Comparison of ENCODE assay signal across 1 cellular context in the genomic region with DNA sequence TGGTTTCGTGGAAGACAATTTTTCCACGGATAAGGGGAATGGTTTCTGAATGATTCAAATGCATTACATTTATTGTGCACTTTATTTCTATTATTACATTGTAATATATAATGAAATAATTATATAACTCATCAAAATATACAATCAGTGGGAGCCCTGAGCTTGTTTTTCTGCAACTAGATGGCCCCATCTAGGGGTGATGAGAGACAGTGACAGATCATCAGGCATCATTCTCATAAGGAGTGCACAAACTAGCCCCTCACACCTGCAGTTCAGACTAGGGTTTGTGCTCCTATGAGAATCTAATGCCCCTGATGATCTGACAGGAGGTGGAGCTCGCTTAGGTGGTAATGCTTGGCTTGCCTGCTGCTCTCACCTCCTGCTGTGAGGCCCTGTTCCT.
TF ChIP-seq lines count a peak whose summit lies in the region.

No MANE protein-coding gene starts in this region.

TF ChIP-seq in GM12878, 131 proteins besides CTCF, POLR2A, EP300 and RAD21:
- TF ChIP-seq BACH1 (IDR thresholded peaks at IDR 0.05; ENCODE audit: borderline replicate concordance), result no peak
- TF ChIP-seq, protein P1, sequence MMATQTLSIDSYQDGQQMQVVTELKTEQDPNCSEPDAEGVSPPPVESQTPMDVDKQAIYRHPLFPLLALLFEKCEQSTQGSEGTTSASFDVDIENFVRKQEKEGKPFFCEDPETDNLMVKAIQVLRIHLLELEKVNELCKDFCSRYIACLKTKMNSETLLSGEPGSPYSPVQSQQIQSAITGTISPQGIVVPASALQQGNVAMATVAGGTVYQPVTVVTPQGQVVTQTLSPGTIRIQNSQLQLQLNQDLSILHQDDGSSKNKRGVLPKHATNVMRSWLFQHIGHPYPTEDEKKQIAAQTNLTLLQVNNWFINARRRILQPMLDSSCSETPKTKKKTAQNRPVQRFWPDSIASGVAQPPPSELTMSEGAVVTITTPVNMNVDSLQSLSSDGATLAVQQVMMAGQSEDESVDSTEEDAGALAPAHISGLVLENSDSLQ (IDR thresholded peaks at IDR 0.05), result peak; percentile 26; the same call in 1 of the 2 replicates
